ENCODE assay signal across 20 cellular contexts in the genomic region with DNA sequence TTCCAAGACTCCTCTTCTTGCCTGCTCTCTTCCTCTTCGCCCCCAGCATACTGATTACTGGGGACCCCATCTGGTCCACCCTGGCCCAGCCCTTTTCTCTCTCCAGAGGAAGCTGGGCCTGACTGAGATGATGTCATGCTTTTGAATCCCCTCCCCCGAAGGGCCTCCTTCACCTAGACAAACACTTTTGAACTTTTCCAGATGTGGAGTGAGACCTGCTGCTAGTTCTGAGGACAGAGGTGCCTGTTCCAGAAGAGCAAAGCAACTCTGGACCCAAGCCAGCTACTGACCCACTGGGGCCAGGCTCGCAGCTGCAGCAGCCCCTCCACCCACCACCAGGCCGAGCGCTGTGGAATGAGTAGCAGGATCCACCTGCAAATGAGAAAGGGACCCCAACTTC. TPM values are rescaled to one million over a fixed set of nuclear protein-coding genes. Genes with fewer than 3 reads are reported as not detected.
"Had no signal": no experiment of that assay in that cellular context is flagged by ENCODE, and none has a peak within 500 bp of the region (broad histone marks: within the 10 kb centered on the region; RNA-seq: fewer than 3 reads in every experiment).

No MANE protein-coding gene starts in this region.

- FAIRE-seq: astrocyte, bronchial epithelial cell had no signal

- H3K36me3 Mint-ChIP-seq: activated CD8-positive, alpha-beta memory T cell treated with anti-CD3 and anti-CD28 coated beads, Interleukin-2, amount 10 ng/mL, durations not matched to agents 7 days and 5 days; activated naive CD4-positive, alpha-beta T cell treated with anti-CD3 and anti-CD28 coated beads, Interleukin-2, amount 10 ng/mL, durations not matched to agents 7 days and 5 days; stimulated activated effector memory CD8-positive, alpha-beta T cell treated with anti-CD3 and anti-CD28 coated beads, Interleukin-12 subunit alpha, Interleukin-12 subunit beta, amount 100 ng/mL, for 72 hours had no signal

- H3K4me1 Mint-ChIP-seq: nephron; stimulated activated effector memory CD8-positive, alpha-beta T cell treated with anti-CD3 and anti-CD28 coated beads, Interleukin-12 subunit alpha, Interleukin-12 subunit beta, amount 100 ng/mL, for 72 hours had no signal

- H3K36me3 ChIP-seq: transverse colon had no signal

- ATAC-seq: activated CD8-positive, alpha-beta memory T cell treated with anti-CD3 and anti-CD28 coated beads, Interleukin-2, amount 10 ng/mL, durations not matched to agents 7 days and 5 days; SK-N-SH treated with all-trans-retinoic acid at 6 μM for 48 hours; stimulated activated effector memory CD8-positive, alpha-beta T cell treated with anti-CD3 and anti-CD28 coated beads, Interleukin-12 subunit alpha, Interleukin-12 subunit beta, amount 100 ng/mL, for 72 hours had no signal

- H3K4me3 ChIP-seq: psoas muscle, transverse colon had no signal

- H3K27ac Mint-ChIP-seq: activated CD8-positive, alpha-beta memory T cell treated with anti-CD3 and anti-CD28 coated beads, Interleukin-2, amount 10 ng/mL, durations not matched to agents 7 days and 5 days; activated naive CD4-positive, alpha-beta T cell treated with anti-CD3 and anti-CD28 coated beads, Interleukin-2, amount 10 ng/mL, durations not matched to agents 7 days and 5 days; activated T-helper 2 cell treated with anti-CD3 and anti-CD28 coated beads, Interferon-gamma antibody, Interleukin-2, Interleukin-4, amounts not matched to agents 10 μg/mL and 5 μg/mL and 100 μg/mL, durations not matched to agents 14 hours and 24 hours and 36 hours; nephron; stimulated activated effector memory CD8-positive, alpha-beta T cell treated with anti-CD3 and anti-CD28 coated beads, Interleukin-12 subunit alpha, Interleukin-12 subunit beta, amount 100 ng/mL, for 72 hours had no signal

- H3K9me3 ChIP-seq: psoas muscle, transverse colon had no signal

- H3K9me3 Mint-ChIP-seq: activated naive CD4-positive, alpha-beta T cell treated with anti-CD3 and anti-CD28 coated beads, Interleukin-2, amount 10 ng/mL, durations not matched to agents 7 days and 5 days; activated T-helper 2 cell treated with anti-CD3 and anti-CD28 coated beads, Interferon-gamma antibody, Interleukin-2, Interleukin-4, amounts not matched to agents 10 μg/mL and 5 μg/mL and 100 μg/mL, durations not matched to agents 14 hours and 24 hours and 36 hours; nephron; stimulated activated effector memory CD8-positive, alpha-beta T cell treated with anti-CD3 and anti-CD28 coated beads, Interleukin-12 subunit alpha, Interleukin-12 subunit beta, amount 100 ng/mL, for 72 hours had no signal

- H3K27me3 ChIP-seq: transverse colon had no signal

- H3K4me3 Mint-ChIP-seq: activated CD8-positive, alpha-beta memory T cell treated with anti-CD3 and anti-CD28 coated beads, Interleukin-2, amount 10 ng/mL, durations not matched to agents 7 days and 5 days; activated naive CD4-positive, alpha-beta T cell treated with anti-CD3 and anti-CD28 coated beads, Interleukin-2, amount 10 ng/mL, durations not matched to agents 7 days and 5 days; nephron; stimulated activated effector memory CD8-positive, alpha-beta T cell treated with anti-CD3 and anti-CD28 coated beads, Interleukin-12 subunit alpha, Interleukin-12 subunit beta, amount 100 ng/mL, for 72 hours had no signal

- DNase-seq: activated CD4-positive, alpha-beta T cell treated with anti-CD3 and anti-CD28 coated beads, Interleukin-2, amount 50 U/mL, for 4 hours; activated CD4-positive, CD25-positive, alpha-beta regulatory T cell treated with anti-CD3 and anti-CD28 coated beads, Interleukin-2, amount 50 U/mL, for 72 hours; activated CD8-positive, alpha-beta memory T cell treated with anti-CD3 and anti-CD28 coated beads, Interleukin-2, amount 10 ng/mL, durations not matched to agents 7 days and 5 days; activated naive CD4-positive, alpha-beta T cell treated with anti-CD3 and anti-CD28 coated beads, Interleukin-2, amount 10 ng/mL, durations not matched to agents 7 days and 5 days; activated T-cell treated with anti-CD3 and anti-CD28 coated beads, Interleukin-2, amount 50 U/mL, for 1 hour; hypothalamus; kidney glomerular epithelial cell; psoas muscle; stimulated activated CD4-positive, alpha-beta T cell treated with anti-CD3 and anti-CD28 coated beads, Interleukin-12 subunit alpha, Interleukin-12 subunit beta, amount 100 ng/mL, for 4 hours; stimulated activated CD4-positive, alpha-beta T cell treated with anti-CD3 and anti-CD28 coated beads, Interleukin-2, amount 100 ng/mL, for 24 hours; substantia nigra; T-helper 1 cell; T1000; transverse colon had no signal

RNA-seq across cellular contexts. Expression of gene CD34, which starts 8.4 kb away (rescaled TPM):
- total RNA-seq: activated T-helper 2 cell treated with anti-CD3 and anti-CD28 coated beads, Interferon-gamma antibody, Interleukin-2, Interleukin-4, amounts not matched to agents 10 μg/mL and 5 μg/mL and 100 μg/mL, durations not matched to agents 14 hours and 24 hours and 36 hours; bronchial epithelial cell had no signal
